ENCODE assay signal across 9 cellular contexts in genomic region chr7:103446046-103446520, GRCh38. TPM values are rescaled to one million over a fixed set of nuclear protein-coding genes. Genes with fewer than 3 reads are reported as not detected.
DNase-seq lines count a peak whose midpoint lies in the region; ATAC-seq and TF ChIP-seq lines count a peak whose summit lies in the region.
"Had no signal": no experiment of that assay in that cellular context is flagged by ENCODE, and none has a peak within 500 bp of the region (broad histone marks: within the 10 kb centered on the region; RNA-seq: fewer than 3 reads in every experiment).

SLC26A5 (minus strand) TSS chr7:103446207; CDS start chr7:103421514, 24,693 bp downstream.

- TF ChIP-seq CTCF in heart right ventricle (IDR thresholded peaks at IDR 0.05) (no peak), sigmoid colon (IDR thresholded peaks at IDR 0.05) (no peak)

- no peaks in the 10 kb centered on the region; the same call in 1 of the 2 replicates for H3K4me1 ChIP-seq in ES-I3 (ENCODE audit: insufficient read depth, low read length)
- H3K4me1 ChIP-seq in heart right ventricle: peaks cover 0 to 19% (median 7%) of the 10 kb centered on the region in 9 donors
- H3K4me1 ChIP-seq in sigmoid colon: peaks cover 0 to 14% (median 11%) of the 10 kb centered on the region in 4 donors

- peak within 1 kb of the TSS; percentile 71 for H3K9ac ChIP-seq in ES-I3 (ENCODE audit: low read depth, low read length)

- H3K27me3 ChIP-seq in heart right ventricle: peaks cover 17 to 71% (median 56%) of the 10 kb centered on the region in 7 donors
- H3K27me3 ChIP-seq in sigmoid colon: peaks cover 5 to 54% (median 22%) of the 10 kb centered on the region in 3 donors

- peak within 1 kb of the TSS in 8 of 10 donors; percentile 9 to 41 (median 25) for H3K4me3 ChIP-seq in heart right ventricle
- H3K4me3 ChIP-seq in sigmoid colon: peak within 1 kb of the TSS in 3 of 4 donors; percentile 22 to 36 (median 36)

- no peak for TF ChIP-seq POLR2A in sigmoid colon (IDR thresholded peaks at IDR 0.05)

- H3K27ac ChIP-seq in heart right ventricle (no peak within 1 kb of the TSS), sigmoid colon (no peak within 1 kb of the TSS)

- ATAC-seq in HG03571 (IDR thresholded peaks at IDR 0.05; ENCODE audit: unreplicated experiment) (peak; percentile 55), heart right ventricle (peak in 1 of 8 donors; percentile 56), GM19035 (IDR thresholded peaks at IDR 0.05; ENCODE audit: unreplicated experiment) (no peak)

- H3K36me3 ChIP-seq in ES-I3 (ENCODE audit: insufficient read depth, low read length) (no peaks in the 10 kb centered on the region), heart right ventricle (no peaks in the 10 kb centered on the region), sigmoid colon (no peaks in the 10 kb centered on the region)

- TF ChIP-seq EP300 in sigmoid colon (IDR thresholded peaks at IDR 0.05): no peak

- H3K9me3 ChIP-seq in ES-I3 (ENCODE audit: control insufficient read depth, insufficient read depth, low read length): no peaks in the 10 kb centered on the region
- H3K9me3 ChIP-seq in heart right ventricle: no peaks in the 10 kb centered on the region
- no peaks in the 10 kb centered on the region for H3K9me3 ChIP-seq in sigmoid colon

- intact Hi-C loops in heart right ventricle (cut with DNase I): no loop called here
- intact Hi-C loops in sigmoid colon (cut with DNase I): no loop called here

- DNase-seq in activated CD4-positive, alpha-beta T cell treated with anti-CD3 and anti-CD28 coated beads, Interleukin-2, amount 50 U/mL, for 48 hours: peak; percentile 16 to 23
- DNase-seq in heart right ventricle (no peak), sigmoid colon (no peak), putamen (ENCODE audit: low spot score) (no peak), hippocampal formation (lab: John Stamatoyannopoulos, UW) (no peak)

- 2 to 3% methylated on average over 53 of the region's 54 CpGs for WGBS in heart right ventricle, 2 donors
- WGBS in sigmoid colon, 2 donors: 2% methylated on average over 54 of the region's 54 CpGs

RNA-seq across cellular contexts. Expression of gene SLC26A5, which starts in this region (rescaled TPM):
- total RNA-seq in heart right ventricle (not detected), sigmoid colon (under 1 TPM in 3 of 4 donors, not detected in 1; 0.33 to 0.54 (median 0.36) TPM)
- polyA plus RNA-seq in heart right ventricle (not detected), sigmoid colon (under 1 TPM in 1 of 3 donors, not detected in 2; 0.04 TPM)
- total RNA-seq: RPMI7951 had no signal

Comparison
In these comparisons a context has a peak if more than half of its experiments do, and no peak if none do; other contexts are left out.
1. DNase-seq: peak in activated CD4-positive, alpha-beta T cell treated with anti-CD3 and anti-CD28 coated beads, Interleukin-2, amount 50 U/mL, for 48 hours (2 of 2); none in heart right ventricle (0 of 2), sigmoid colon (single experiment), putamen (single experiment) and hippocampal formation (0 of 2).